In the genomic region with DNA sequence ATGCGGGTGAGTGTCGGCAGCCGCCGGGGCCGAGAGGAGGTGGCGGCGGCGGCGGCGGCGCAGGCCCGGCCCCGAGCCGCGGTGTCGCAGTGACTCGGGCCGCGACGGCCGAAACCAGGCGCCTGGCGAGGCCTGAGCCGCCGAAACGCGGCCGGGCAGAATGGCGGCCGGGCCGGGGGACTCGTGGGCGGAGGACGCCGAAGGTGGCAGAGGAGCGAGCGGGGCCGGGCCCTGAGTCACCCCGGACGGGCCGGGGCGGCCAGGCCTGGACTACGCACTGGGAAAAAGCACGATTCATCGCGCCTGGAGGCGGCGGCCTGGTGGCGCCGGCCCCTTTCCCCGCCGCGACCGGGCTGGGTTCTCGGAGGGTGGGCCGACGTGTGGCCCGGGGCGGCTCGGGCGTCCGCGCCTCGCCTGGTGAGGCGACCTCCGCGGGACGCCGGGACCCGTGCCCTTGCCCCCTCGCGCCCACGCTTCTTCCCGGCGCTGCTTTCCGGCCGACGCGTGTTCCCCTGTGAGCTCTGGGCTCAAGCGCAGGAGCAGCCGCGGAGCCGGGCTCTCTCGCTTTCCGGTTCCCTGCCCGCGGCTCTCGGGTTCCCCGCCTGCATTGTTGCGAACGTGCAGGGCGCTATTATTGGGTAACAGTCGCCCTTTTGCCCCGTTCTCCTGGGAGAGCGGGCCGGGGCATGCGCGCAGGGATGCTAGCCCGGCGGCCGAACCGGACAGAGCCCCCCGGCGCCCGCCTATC, we compare ENCODE assay signal across 8 cellular contexts. TPM values are rescaled to one million over a fixed set of nuclear protein-coding genes. Genes with fewer than 3 reads are reported as not detected.
A peak's percentile ranks its signal among the peaks of the same experiment; 100 is the strongest.
DNase-seq lines count a peak whose midpoint lies in the region; TF ChIP-seq lines count a peak whose summit lies in the region.

No MANE protein-coding gene starts in this region.

- H3K27ac ChIP-seq in effector memory CD4-positive, alpha-beta T cell (ENCODE audit: insufficient read depth, low read length, poor library complexity, severe bottlenecking): peak overlapping the region; percentile 84

- no peaks in the 10 kb centered on the region for H3K27me3 Mint-ChIP-seq in mesothelial cell of epicardium (ENCODE audit: low read depth)

- TF ChIP-seq CTCF in Loucy (conservative IDR thresholded peaks at IDR 0.05; ENCODE audit: low read length) (no peak), mesothelial cell of epicardium (IDR thresholded peaks at IDR 0.05; ENCODE audit: unreplicated experiment) (no peak)

- no peaks in the 10 kb centered on the region for H3K9me3 ChIP-seq in Loucy (ENCODE audit: insufficient read depth, low read depth, low read length)
- H3K9me3 ChIP-seq in effector memory CD4-positive, alpha-beta T cell (ENCODE audit: control insufficient read depth, low read length): no peaks in the 10 kb centered on the region

- H3K79me2 ChIP-seq in Loucy (ENCODE audit: insufficient read depth, low read length): peaks cover 57% of the 10 kb centered on the region

- H3K9ac ChIP-seq in Loucy (ENCODE audit: low read depth, low read length, poor library complexity, severe bottlenecking): peak overlapping the region; percentile 85

- H3K9me3 Mint-ChIP-seq in mesothelial cell of epicardium: no peaks in the 10 kb centered on the region

- no peaks in the 10 kb centered on the region for H3K9me2 ChIP-seq in Loucy (replicated peaks; ENCODE audit: low read depth, low read length)

- H3K27me3 ChIP-seq in H7 (ENCODE audit: control insufficient read depth, insufficient read depth, low read length) (no peaks in the 10 kb centered on the region), Loucy (ENCODE audit: insufficient read depth, low read length, poor library complexity, severe bottlenecking) (no peaks in the 10 kb centered on the region)
- H3K27me3 ChIP-seq in effector memory CD4-positive, alpha-beta T cell (replicated peaks; ENCODE audit: control insufficient read depth, insufficient read depth, low read length, poor library complexity, severe bottlenecking): no peaks in the 10 kb centered on the region

- H2AFZ ChIP-seq in Loucy (ENCODE audit: low read length): no peak overlapping the region

- peak overlapping the region; percentile 84 for H3K4me3 Mint-ChIP-seq in mesothelial cell of epicardium

- no peaks in the 10 kb centered on the region for H3K36me3 Mint-ChIP-seq in mesothelial cell of epicardium

- peaks cover 47% of the 10 kb centered on the region for H3K4me1 Mint-ChIP-seq in mesothelial cell of epicardium

- peaks cover 32% of the 10 kb centered on the region for H4K20me1 ChIP-seq in Loucy (ENCODE audit: insufficient read depth, low read length, poor library complexity, severe bottlenecking)

- peak overlapping the region; percentile 82 for H3K4me2 ChIP-seq in Loucy (ENCODE audit: low read depth, low read length, poor library complexity, severe bottlenecking)

- peaks cover 14% of the 10 kb centered on the region for H3K4me1 ChIP-seq in Loucy (ENCODE audit: insufficient read depth, low read length, poor library complexity, severe bottlenecking)
- H3K4me1 ChIP-seq in effector memory CD4-positive, alpha-beta T cell (ENCODE audit: control insufficient read depth, insufficient read depth, low read length, poor library complexity, severe bottlenecking): peaks cover 20% of the 10 kb centered on the region

- H3F3A ChIP-seq in Loucy (ENCODE audit: low read depth): no peaks in the 10 kb centered on the region

- H3K27ac Mint-ChIP-seq in mesothelial cell of epicardium: peak overlapping the region; percentile 87

- H3K36me3 ChIP-seq in H7 (replicated peaks; ENCODE audit: control insufficient read depth, insufficient read depth, low read length) (no peaks in the 10 kb centered on the region), Loucy (ENCODE audit: insufficient read depth, low read length) (no peaks in the 10 kb centered on the region)
- no peaks in the 10 kb centered on the region for H3K36me3 ChIP-seq in effector memory CD4-positive, alpha-beta T cell (ENCODE audit: control insufficient read depth, insufficient read depth, low read length)

- DNase-seq in NCI-H1436 (lab: John Stamatoyannopoulos, UW) (peak; percentile 31), NCI-H1436 treated with DMSO at 0.1 percent for 48 hours (lab: John Stamatoyannopoulos, UW) (no peak), H7 (peak; percentile 70), mesothelial cell of epicardium (ENCODE audit: low spot score in 2 of 2, unreplicated experiment in 2 of 2) (peak in 1 of 2 experiments; percentile 62)
- DNase-seq in activated CD4-positive, alpha-beta T cell treated with anti-CD3 and anti-CD28 coated beads, Interleukin-2, amount 50 U/mL, for 1 hour: peak; percentile 45
- peak; percentile 10 to 16 (median 11) for DNase-seq in effector memory CD4-positive, alpha-beta T cell
- peak; percentile 8 to 17 for DNase-seq in stimulated activated CD8-positive, alpha-beta memory T cell treated with anti-CD3 and anti-CD28 coated beads, Interleukin-7, amount 100 ng/mL, for 1 hour (ENCODE audit: low read depth in 2 of 2)

- H3K4me3 ChIP-seq in H7 (ENCODE audit: insufficient read depth, low read depth, low read length): peak overlapping the region; percentile 88
- H3K4me3 ChIP-seq in Loucy (ENCODE audit: low read length, poor library complexity, severe bottlenecking): peak overlapping the region; percentile 91
- H3K4me3 ChIP-seq in effector memory CD4-positive, alpha-beta T cell (ENCODE audit: insufficient read depth, low read depth, low read length, poor library complexity, severe bottlenecking): peak overlapping the region; percentile 87

RNA-seq across cellular contexts. Expression of a gene that starts 0.5 kb away (rescaled TPM):
- 46.7 and 52.0 TPM in 2 replicates for total RNA-seq in H7 (2014; rRNA removed; shearing (Covaris generic))
- 60.3 to 63.6 TPM (median 60.9 TPM) in 3 replicates for total RNA-seq in mesothelial cell of epicardium
